Comparison of ENCODE assay signal across 28 cellular contexts in genomic region chr1:206497363-206497762, GRCh38. TPM values are rescaled to one million over a fixed set of nuclear protein-coding genes. Genes with fewer than 3 reads are reported as not detected.
DNase-seq lines count a peak whose midpoint lies in the region; ATAC-seq and TF ChIP-seq lines count a peak whose summit lies in the region.
"Had no signal": no experiment of that assay in that cellular context is flagged by ENCODE, and none has a peak within 500 bp of the region (broad histone marks: within the 10 kb centered on the region; RNA-seq: fewer than 3 reads in every experiment).

No MANE protein-coding gene starts in this region.

- no peaks in the 10 kb centered on the region for H3K27me3 Mint-ChIP-seq in activated CD4-positive, alpha-beta T cell treated with anti-CD3 and anti-CD28 coated beads, Interleukin-2, amount 10 ng/mL, durations not matched to agents 24 days and 14 days
- no peaks in the 10 kb centered on the region for H3K27me3 Mint-ChIP-seq in activated B cell treated with CpG ODN at 0.5 μM for 24 hours
- no peaks in the 10 kb centered on the region for H3K27me3 Mint-ChIP-seq in naive thymus-derived CD8-positive, alpha-beta T cell
- H3K27me3 Mint-ChIP-seq: activated CD4-positive, alpha-beta T cell treated with anti-CD3 and anti-CD28 coated beads, Interleukin-2, amount 10 ng/mL, durations not matched to agents 7 days and 5 days had no signal

- no peak overlapping the region for H3K4me3 ChIP-seq in spleen
- H3K4me3 ChIP-seq: left lung, psoas muscle, SK-N-MC had no signal

- peak overlapping the region in 7 of 8 donors; percentile 36 to 79 (median 73) for H3K27ac ChIP-seq in spleen
- H3K27ac ChIP-seq: left lung, psoas muscle, SK-N-MC, WERI-Rb-1 had no signal

- peaks cover 29 to 66% (median 42%) of the 10 kb centered on the region in 6 donors for H3K4me1 ChIP-seq in spleen
- H3K4me1 ChIP-seq: psoas muscle had no signal

- peaks cover 0 to 74% (median 22%) of the 10 kb centered on the region in 6 donors for H3K36me3 ChIP-seq in spleen
- H3K36me3 ChIP-seq: WERI-Rb-1 had no signal

- peak overlapping the region; percentile 67 for H3K27ac Mint-ChIP-seq in activated CD4-positive, alpha-beta T cell treated with anti-CD3 and anti-CD28 coated beads, Interleukin-2, amount 10 ng/mL, durations not matched to agents 24 days and 14 days
- peak overlapping the region; percentile 84 for H3K27ac Mint-ChIP-seq in activated B cell treated with CpG ODN at 0.5 μM for 24 hours
- peak overlapping the region in 5 of 10 donors; percentile 1 to 80 (median 52) for H3K27ac Mint-ChIP-seq in naive thymus-derived CD8-positive, alpha-beta T cell
- H3K27ac Mint-ChIP-seq: activated CD4-positive, alpha-beta T cell treated with anti-CD3 and anti-CD28 coated beads, Interleukin-2, amount 10 ng/mL, durations not matched to agents 7 days and 5 days; brain had no signal

- H3K9me3 Mint-ChIP-seq in activated CD4-positive, alpha-beta T cell treated with anti-CD3 and anti-CD28 coated beads, Interleukin-2, amount 10 ng/mL, durations not matched to agents 24 days and 14 days: no peaks in the 10 kb centered on the region
- H3K9me3 Mint-ChIP-seq in activated B cell treated with CpG ODN at 0.5 μM for 24 hours: no peaks in the 10 kb centered on the region
- no peaks in the 10 kb centered on the region for H3K9me3 Mint-ChIP-seq in naive thymus-derived CD8-positive, alpha-beta T cell
- H3K9me3 Mint-ChIP-seq: activated CD4-positive, alpha-beta T cell treated with anti-CD3 and anti-CD28 coated beads, Interleukin-2, amount 10 ng/mL, durations not matched to agents 7 days and 5 days; brain; T-helper 2 cell treated with Interferon-gamma antibody and Interleukin-4, amounts not matched to agents 5 μg/mL and 100 μg/mL, for 36 hours had no signal

- CTCF ChIA-PET in activated B cell treated with CpG ODN at 0.5 μM for 24 hours (lab: Charles Lee): interaction anchor here (1.2 to 2.3 kb wide), 3 partner anchors 15 to 87 kb away, joined by 3 to 9 read pairs (median 3); no protein-coding TSS in a partner anchor

- no peak overlapping the region for H3K4me3 Mint-ChIP-seq in activated CD4-positive, alpha-beta T cell treated with anti-CD3 and anti-CD28 coated beads, Interleukin-2, amount 10 ng/mL, durations not matched to agents 24 days and 14 days
- H3K4me3 Mint-ChIP-seq in activated B cell treated with CpG ODN at 0.5 μM for 24 hours: peak overlapping the region; percentile 58
- no peak overlapping the region for H3K4me3 Mint-ChIP-seq in naive thymus-derived CD8-positive, alpha-beta T cell
- H3K4me3 Mint-ChIP-seq: activated CD4-positive, alpha-beta T cell treated with anti-CD3 and anti-CD28 coated beads, Interleukin-2, amount 10 ng/mL, durations not matched to agents 7 days and 5 days; brain; T-helper 2 cell treated with Interferon-gamma antibody and Interleukin-4, amounts not matched to agents 5 μg/mL and 100 μg/mL, for 36 hours had no signal

- H3K36me3 Mint-ChIP-seq in activated CD4-positive, alpha-beta T cell treated with anti-CD3 and anti-CD28 coated beads, Interleukin-2, amount 10 ng/mL, durations not matched to agents 24 days and 14 days (ENCODE audit: low read depth): peaks cover 58% of the 10 kb centered on the region
- H3K36me3 Mint-ChIP-seq in activated B cell treated with CpG ODN at 0.5 μM for 24 hours (ENCODE audit: low read depth): peaks cover 38% of the 10 kb centered on the region
- H3K36me3 Mint-ChIP-seq in naive thymus-derived CD8-positive, alpha-beta T cell: peaks cover 0 to 63% (median 10%) of the 10 kb centered on the region in 3 donors
- H3K36me3 Mint-ChIP-seq: brain had no signal

- POLR2A ChIA-PET in activated B cell treated with CpG ODN at 0.5 μM for 24 hours (lab: Charles Lee): interaction anchor here (0.7 to 3.9 kb wide), 4 partner anchors 16 to 60 kb away, joined by 4 to 22 read pairs (median 6); partner anchors contain the start of gene IKBKE
- POLR2A ChIA-PET in naive thymus-derived CD8-positive, alpha-beta T cell (lab: Charles Lee): interaction anchor here (2.9 kb wide), 1 partner anchor 9 kb away, joined by 9 read pairs; the partner anchor contains the start of gene RASSF5

- ATAC-seq in GM18502 (IDR thresholded peaks at IDR 0.05; ENCODE audit: poor library complexity, unreplicated experiment): peak; percentile 37
- ATAC-seq in activated B cell treated with CpG ODN at 0.5 μM for 24 hours (ENCODE audit: low read depth): peak; percentile 57
- no peak for ATAC-seq in HG03442 (IDR thresholded peaks at IDR 0.05; ENCODE audit: unreplicated experiment)
- ATAC-seq in naive thymus-derived CD8-positive, alpha-beta T cell: no peak
- ATAC-seq: HepG2; left lung; psoas muscle; stimulated activated naive CD8-positive, alpha-beta T cell treated with anti-CD3 and anti-CD28 coated beads, Interleukin-15, Interleukin-2, amounts not matched to agents 100 U/mL and 50 U/mL, for 24 hours had no signal

- WGBS in spleen, 5 donors: 60 to 85% (median 70%) methylated on average over 4 of the region's 4 CpGs

- DNase-seq in activated CD4-positive, alpha-beta T cell treated with anti-CD3 and anti-CD28 coated beads, Interleukin-2, amount 10 ng/mL, durations not matched to agents 24 days and 14 days: no peak
- no peak for DNase-seq in activated CD4-positive, alpha-beta T cell treated with anti-CD3 and anti-CD28 coated beads, Interleukin-2, amount 50 U/mL, for 4 hours
- DNase-seq in activated B cell treated with CpG ODN at 0.5 μM for 24 hours: no peak
- DNase-seq in spleen: peak; percentile 30
- no peak for DNase-seq in ACHN
- no peak for DNase-seq in naive thymus-derived CD8-positive, alpha-beta T cell
- DNase-seq: 8988T; activated CD4-positive, alpha-beta T cell treated with anti-CD3 and anti-CD28 coated beads, Interleukin-2, amount 10 ng/mL, durations not matched to agents 7 days and 5 days; cerebellar nuclear complex; DMS153; GOT3; Kasumi-1; left lung; mesendoderm; NCI-H146; NCI-H446; NCI-H82; nucleus accumbens; stimulated activated CD4-positive, alpha-beta T cell treated with anti-CD3 and anti-CD28 coated beads, Interleukin-15, amount 100 ng/mL, for 24 hours; stimulated activated naive CD8-positive, alpha-beta T cell treated with anti-CD3 and anti-CD28 coated beads, Interleukin-15, Interleukin-2, amounts not matched to agents 100 U/mL and 50 U/mL, for 24 hours; WERI-Rb-1 had no signal

- in situ Hi-C loops in ACHN (cut with HindIII; ENCODE audit: low pct_ligation_motif_present, low pct_unique_long_range_greater_than_20kb, low sequenced_read_pairs): no loop called here

- H3K4me1 Mint-ChIP-seq in activated CD4-positive, alpha-beta T cell treated with anti-CD3 and anti-CD28 coated beads, Interleukin-2, amount 10 ng/mL, durations not matched to agents 24 days and 14 days: peaks cover 17% of the 10 kb centered on the region
- H3K4me1 Mint-ChIP-seq in activated B cell treated with CpG ODN at 0.5 μM for 24 hours: peaks cover 44% of the 10 kb centered on the region
- H3K4me1 Mint-ChIP-seq in naive thymus-derived CD8-positive, alpha-beta T cell: peaks cover 5 to 24% (median 9%) of the 10 kb centered on the region in 4 donors

- no peaks in the 10 kb centered on the region for H3K9me3 ChIP-seq in spleen
- H3K9me3 ChIP-seq: left lung, psoas muscle had no signal

- TF ChIP-seq CTCF in activated B cell treated with CpG ODN at 0.5 μM for 24 hours (IDR thresholded peaks at IDR 0.05): no peak
- no peak for TF ChIP-seq CTCF in spleen (IDR thresholded peaks at IDR 0.05 in 8 of 11, conservative IDR thresholded peaks at IDR 0.05 in 3 of 11)

- no peaks in the 10 kb centered on the region for H3K27me3 ChIP-seq in spleen (replicated peaks in 1 of 7)
- H3K27me3 ChIP-seq: left lung had no signal

- intact Hi-C loops in activated CD4-positive, alpha-beta T cell treated with anti-CD3 and anti-CD28 coated beads, Interleukin-2, amount 10 ng/mL, durations not matched to agents 24 days and 14 days (cut with micrococcal nuclease): no loop called here
- intact Hi-C loops in activated B cell treated with CpG ODN at 0.5 μM for 24 hours (cut with micrococcal nuclease): no loop called here
- intact Hi-C loops in spleen (cut with DNase I; ENCODE audit: low total_unique reads): no loop called here

- TF ChIP-seq POLR2A in spleen (IDR thresholded peaks at IDR 0.05): no peak

RNA-seq across cellular contexts. Expression of gene RASSF5, which starts 10.0 kb away (rescaled TPM):
- total RNA-seq in activated CD4-positive, alpha-beta T cell treated with anti-CD3 and anti-CD28 coated beads, Interleukin-2, amount 10 ng/mL, durations not matched to agents 24 days and 14 days: 193 and 196 TPM in 2 replicates
- total RNA-seq in activated B cell treated with CpG ODN at 0.5 μM for 24 hours: 114 and 116 TPM in 2 replicates
- total RNA-seq in spleen: 100 to 1,000 TPM; 121 to 168 (median 131) TPM
- polyA plus RNA-seq in spleen: 10 to 100 TPM; 32.2 to 39.5 (median 35.8) TPM
- 100 to 1,000 TPM; 224 to 229 TPM for total RNA-seq in naive thymus-derived CD8-positive, alpha-beta T cell
- polyA plus RNA-seq in naive thymus-derived CD8-positive, alpha-beta T cell: 100 to 1,000 TPM; 233 to 358 (median 291) TPM

RNA-seq across cellular contexts. Expression of gene IKBKE, which starts 27.1 kb away (rescaled TPM):
- total RNA-seq in activated CD4-positive, alpha-beta T cell treated with anti-CD3 and anti-CD28 coated beads, Interleukin-2, amount 10 ng/mL, durations not matched to agents 24 days and 14 days: 50.0 and 51.5 TPM in 2 replicates
- total RNA-seq in activated B cell treated with CpG ODN at 0.5 μM for 24 hours (52.9 and 56.3 TPM in 2 replicates), spleen (10 to 100 TPM; 20.1 to 37.3 (median 35.1) TPM)
- polyA plus RNA-seq in spleen: 10 to 100 TPM; 11.3 to 23.2 (median 17.0) TPM
- 10 to 100 TPM; 82.9 to 87.3 TPM for total RNA-seq in naive thymus-derived CD8-positive, alpha-beta T cell
- 10 to 100 TPM; 40.5 to 57.0 (median 55.5) TPM for polyA plus RNA-seq in naive thymus-derived CD8-positive, alpha-beta T cell

Comparison
In these comparisons a context has a peak if more than half of its experiments do, and no peak if none do; other contexts are left out.
1. ATAC-seq: peak in GM18502 (single experiment) and activated B cell treated with CpG ODN at 0.5 μM for 24 hours (single experiment); none in HG03442 (single experiment) and naive thymus-derived CD8-positive, alpha-beta T cell (0 of 2).